In genomic region chr12:89950421-89950820, GRCh38 we compare ENCODE assay signal across 11 cellular contexts.
DNase-seq lines count a peak whose midpoint lies in the region; ATAC-seq and TF ChIP-seq lines count a peak whose summit lies in the region.
"Had no signal": no experiment of that assay in that cellular context is flagged by ENCODE, and none has a peak within 500 bp of the region (broad histone marks: within the 10 kb centered on the region; RNA-seq: fewer than 3 reads in every experiment).

No MANE protein-coding gene starts in this region.

- H3K36me3 ChIP-seq in mesodermal cell (ENCODE audit: control insufficient read depth, insufficient read depth, low read length) = no peaks in the 10 kb centered on the region
- H3K36me3 ChIP-seq in prostate gland = no peaks in the 10 kb centered on the region
- H3K36me3 ChIP-seq: MG63, neutrophil, thoracic aorta had no signal

- H3K4me3 ChIP-seq in mesodermal cell (ENCODE audit: extremely low read depth, insufficient read depth, low read length, poor library complexity, severe bottlenecking) (no peak overlapping the region), prostate gland (no peak overlapping the region)
- H3K4me3 ChIP-seq: MG63, thoracic aorta had no signal

- H3K27ac ChIP-seq in mesodermal cell (ENCODE audit: low read depth, low read length, severe bottlenecking) = peak overlapping the region; percentile 46
- no peak overlapping the region for H3K27ac ChIP-seq in prostate gland
- H3K27ac ChIP-seq: neutrophil, thoracic aorta had no signal

- intact Hi-C loops in prostate gland (cut with DNase I) = loop anchor here (5.0 kb wide), 1 partner anchor 243 kb away; the partner anchor contains the start of gene ATP2B1

- DNase-seq in GM13977 (ENCODE audit: low spot score) (peak; percentile 15), NCI-H69 (lab: John Stamatoyannopoulos, UW) (peak; percentile 42), D341Med (ENCODE audit: low spot score) (no peak), prostate gland (ENCODE audit: low spot score) (no peak), NCI-H345 treated with DMSO at 0.1 percent for 48 hours (lab: John Stamatoyannopoulos, UW; ENCODE audit: unreplicated experiment) (no peak), NCI-H510A treated with DMSO at 0.1 percent for 48 hours (lab: John Stamatoyannopoulos, UW) (no peak)

- in situ Hi-C loops in GM13977 (cut with MboI; ENCODE audit: low pct_unique_long_range_greater_than_20kb, low sequenced_read_pairs, unreplicated experiment) = no loop called here

- TF ChIP-seq CTCF in GM13977 (IDR thresholded peaks at IDR 0.05; ENCODE audit: extremely low read depth, insufficient read depth, missing control alignments) (no peak), prostate gland (IDR thresholded peaks at IDR 0.05) (no peak)

- H3K9me3 ChIP-seq in mesodermal cell (ENCODE audit: control insufficient read depth, low read length) (no peaks in the 10 kb centered on the region), prostate gland (no peaks in the 10 kb centered on the region)
- H3K9me3 ChIP-seq: MG63, neutrophil, thoracic aorta had no signal

- peaks cover 5% of the 10 kb centered on the region for H3K27me3 ChIP-seq in prostate gland (replicated peaks; ENCODE audit: insufficient read depth)
- H3K27me3 ChIP-seq: MG63, neutrophil had no signal

- no peak for TF ChIP-seq POLR2A in prostate gland (IDR thresholded peaks at IDR 0.05)

- ATAC-seq in GM21576 (IDR thresholded peaks at IDR 0.05; ENCODE audit: unreplicated experiment) = peak; percentile 49

- no CpG with 5 or more reads among the region's 1 CpG for WGBS in mesodermal cell (ENCODE audit: insufficient coverage in 2 of 2), 2 experiments
- 11% methylated on average over 1 of the region's 1 CpG for WGBS in prostate gland

- H3K4me1 ChIP-seq in mesodermal cell (ENCODE audit: control insufficient read depth, insufficient read depth, low read length, poor library complexity, severe bottlenecking) (peaks cover 36% of the 10 kb centered on the region), prostate gland (replicated peaks) (peaks cover 3% of the 10 kb centered on the region)

Comparison
In these comparisons a context has a peak if more than half of its experiments do, and no peak if none do; other contexts are left out.
1. DNase-seq: peak in GM13977 (single experiment) and NCI-H69 (single experiment); none in D341Med (single experiment), prostate gland (single experiment), NCI-H345 treated with DMSO at 0.1 percent for 48 hours (single experiment) and NCI-H510A treated with DMSO at 0.1 percent for 48 hours (single experiment).